24 cellular contexts compared by ENCODE assay signal in the genomic region with DNA sequence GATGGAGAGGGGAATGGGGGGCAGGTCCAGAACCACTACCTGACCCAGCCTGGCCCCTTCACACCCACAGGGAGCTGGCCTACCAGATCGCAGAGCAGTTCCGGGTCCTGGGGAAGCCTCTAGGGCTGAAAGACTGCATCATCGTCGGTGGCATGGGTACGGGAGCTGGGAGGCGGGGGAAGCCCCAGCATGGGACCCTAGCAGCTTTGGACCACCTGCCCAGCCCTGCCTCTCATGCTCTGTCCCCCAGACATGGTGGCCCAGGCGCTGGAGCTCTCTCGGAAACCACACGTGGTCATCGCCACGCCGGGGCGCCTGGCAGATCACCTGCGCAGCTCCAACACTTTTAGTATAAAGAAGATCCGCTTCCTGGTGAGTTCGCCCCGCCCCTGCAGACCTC. TPM values are rescaled to one million over a fixed set of nuclear protein-coding genes. Genes with fewer than 3 reads are reported as not detected.
A peak's percentile ranks its signal among the peaks of the same experiment; 100 is the strongest.
DNase-seq lines count a peak whose midpoint lies in the region; ATAC-seq, FAIRE-seq and TF ChIP-seq lines count a peak whose summit lies in the region.
"Had no signal": no experiment of that assay in that cellular context is flagged by ENCODE, and none has a peak within 500 bp of the region (broad histone marks: within the 10 kb centered on the region; RNA-seq: fewer than 3 reads in every experiment).

No MANE protein-coding gene starts in this region.

- intact Hi-C loops in Caco-2 (cut with micrococcal nuclease; ENCODE audit: unreplicated experiment) (no loop called here), K562 (cut with micrococcal nuclease) (no loop called here), ovary (cut with DNase I) (no loop called here)

- no peaks in the 10 kb centered on the region for H3K27me3 Mint-ChIP-seq in T-helper 2 cell treated with Interferon-gamma antibody and Interleukin-4, amounts not matched to agents 5 μg/mL and 100 μg/mL, for 36 hours (ENCODE audit: low read depth)
- no peaks in the 10 kb centered on the region for H3K27me3 Mint-ChIP-seq in Caco-2 (ENCODE audit: insufficient read depth, unreplicated experiment)
- H3K27me3 Mint-ChIP-seq in nephron progenitor cell (ENCODE audit: low read depth, poor library complexity), result peaks cover 6% of the 10 kb centered on the region
- H3K27me3 Mint-ChIP-seq: IgD-negative memory B cell had no signal

- TF ChIP-seq CTCF in Caco-2 (IDR thresholded peaks at IDR 0.05; ENCODE audit: insufficient read depth in 1 of 2, low read depth in 1 of 2, low read length in 1 of 2, severe bottlenecking in 1 of 2, unreplicated experiment in 1 of 2) (no peak), K562 (IDR thresholded peaks at IDR 0.05 in 2 of 3, conservative IDR thresholded peaks at IDR 0.05 in 1 of 3; ENCODE audit: insufficient read depth in 2 of 3, low read depth in 1 of 3, low read length in 3 of 3) (no peak), nephron progenitor cell (IDR thresholded peaks at IDR 0.05) (no peak), ovary (IDR thresholded peaks at IDR 0.05) (no peak)

- no peak for TF ChIP-seq POLR2A in K562 (conservative IDR thresholded peaks at IDR 0.05)
- TF ChIP-seq POLR2A in ovary (IDR thresholded peaks at IDR 0.05), result no peak

- no peak overlapping the region for H3K4me3 ChIP-seq in Caco-2 (ENCODE audit: low read depth, low read length)
- no peak overlapping the region for H3K4me3 ChIP-seq in K562
- H3K4me3 ChIP-seq in ovary, result no peak overlapping the region
- H3K4me3 ChIP-seq: adrenal gland, HAP-1, lung, psoas muscle, testis had no signal

- no peaks in the 10 kb centered on the region for H3K9me1 ChIP-seq in K562 (ENCODE audit: control insufficient read depth, insufficient read depth, low read length)

- H3K4me3 Mint-ChIP-seq in T-helper 2 cell treated with Interferon-gamma antibody and Interleukin-4, amounts not matched to agents 5 μg/mL and 100 μg/mL, for 36 hours, result peak overlapping the region; percentile 60
- H3K4me3 Mint-ChIP-seq in Caco-2 (ENCODE audit: unreplicated experiment), result peak overlapping the region; percentile 73
- peak overlapping the region; percentile 96 for H3K4me3 Mint-ChIP-seq in nephron progenitor cell

- H3K36me3 ChIP-seq in Caco-2 (ENCODE audit: control insufficient read depth, insufficient read depth, low read length), result peaks cover 3% of the 10 kb centered on the region
- H3K36me3 ChIP-seq in K562 (ENCODE audit: control insufficient read depth, insufficient read depth, low read length), result peaks cover 58% of the 10 kb centered on the region; the same call in 2 of the 3 replicates
- no peaks in the 10 kb centered on the region for H3K36me3 ChIP-seq in ovary

- CTCF ChIA-PET in Caco-2 (lab: Charles Lee) (no interaction called here), K562 (lab: Yijun Ruan, JAX; ENCODE audit: low intra/inter-chr PET ratio) (no interaction called here)

- in situ Hi-C loops in K562 (cut with MboI), result no loop called here

- no peak for DNase-seq in T-helper 2 cell treated with Interferon-gamma antibody and Interleukin-4, amounts not matched to agents 5 μg/mL and 100 μg/mL, for 36 hours (ENCODE audit: low spot score)
- DNase-seq in T-helper 2 cell, result no peak
- DNase-seq in Caco-2, result no peak
- no peak for DNase-seq in K562 (ENCODE audit: extremely low read depth in 1 of 4, low spot score in 3 of 4)
- DNase-seq in nephron progenitor cell, result no peak
- DNase-seq in ovary, result no peak
- DNase-seq in Ammon's horn (ENCODE audit: low spot score), result no peak
- DNase-seq: DMS153; MV-4-11; NCI-H2029 treated with DMSO at 0.1 percent for 48 hours; psoas muscle; small intestine; stimulated activated CD4-positive, alpha-beta T cell treated with anti-CD3 and anti-CD28 coated beads, Interleukin-4, amount 100 ng/mL, for 4 hours; SW 1271; testis had no signal

- H3K9ac ChIP-seq in K562 (ENCODE audit: insufficient read depth in 1 of 2, low read depth in 2 of 2, low read length in 2 of 2), result peak overlapping the region in 1 of 2 experiments; percentile 73; a peak in 1 of 4 replicates

- H3K79me2 ChIP-seq in K562 (ENCODE audit: control insufficient read depth, insufficient read depth, low read length), result peaks cover 46% of the 10 kb centered on the region

- 97% methylated on average over 12 of the region's 17 CpGs for WGBS in K562 (ENCODE audit: insufficient coverage, low coverage, missing lambda C conversion rate)
- WGBS in ovary, 3 donors, result 90 to 96% (median 91%) methylated on average over 15 to 17 of the region's 17 CpGs

- POLR2A ChIA-PET in Caco-2 (lab: Charles Lee) (no interaction called here), K562 (lab: Yijun Ruan, JAX) (interaction anchor here (0.6 to 0.7 kb wide), 2 partner anchors 48 to 181 kb away, joined by 3 read pairs; no protein-coding TSS in a partner anchor)

- H3K9me3 ChIP-seq in Caco-2, result no peaks in the 10 kb centered on the region
- no peaks in the 10 kb centered on the region for H3K9me3 ChIP-seq in K562 (replicated peaks; ENCODE audit: control insufficient read depth, insufficient read depth, low read depth, low read length)
- no peaks in the 10 kb centered on the region for H3K9me3 ChIP-seq in ovary
- H3K9me3 ChIP-seq: adrenal gland, HAP-1, psoas muscle, testis had no signal

- H3K36me3 Mint-ChIP-seq in T-helper 2 cell treated with Interferon-gamma antibody and Interleukin-4, amounts not matched to agents 5 μg/mL and 100 μg/mL, for 36 hours (ENCODE audit: low read depth), result peaks cover 39% of the 10 kb centered on the region
- H3K36me3 Mint-ChIP-seq in Caco-2 (ENCODE audit: insufficient read depth, unreplicated experiment) (peaks cover 88% of the 10 kb centered on the region), nephron progenitor cell (ENCODE audit: low read depth) (peaks cover 28% of the 10 kb centered on the region)

- FAIRE-seq in K562 (lab: Jason Lieb, UNC), result no peak
- FAIRE-seq: GM12891, small intestine had no signal

- H3K27ac Mint-ChIP-seq in T-helper 2 cell treated with Interferon-gamma antibody and Interleukin-4, amounts not matched to agents 5 μg/mL and 100 μg/mL, for 36 hours, result no peak overlapping the region
- H3K27ac Mint-ChIP-seq in Caco-2 (ENCODE audit: unreplicated experiment) (no peak overlapping the region), nephron progenitor cell (no peak overlapping the region)

- no peak overlapping the region for H3K27ac ChIP-seq in K562 (ENCODE audit: extremely low read depth, low read depth, low read length)
- no peak overlapping the region for H3K27ac ChIP-seq in ovary
- H3K27ac ChIP-seq: 22Rv1, adrenal gland, HL-60, psoas muscle, testis, VCaP had no signal

- peaks cover 4% of the 10 kb centered on the region; the same call in 1 of the 2 replicates for H4K20me1 ChIP-seq in K562 (replicated peaks; ENCODE audit: control insufficient read depth, insufficient read depth, low read length)

- TF ChIP-seq RAD21 in K562 (CRISPR knock-in tag; conservative IDR thresholded peaks at IDR 0.05 in 1 of 2, IDR thresholded peaks at IDR 0.05 in 1 of 2), result no peak

- no peaks in the 10 kb centered on the region for H3K27me3 ChIP-seq in Caco-2 (replicated peaks; ENCODE audit: control insufficient read depth, insufficient read depth, low read length)
- no peaks in the 10 kb centered on the region for H3K27me3 ChIP-seq in K562 (ENCODE audit: control insufficient read depth in 2 of 2, insufficient read depth in 2 of 2, low read length in 2 of 2)
- no peaks in the 10 kb centered on the region for H3K27me3 ChIP-seq in ovary
- H3K27me3 ChIP-seq: adrenal gland, testis had no signal

- ATAC-seq in K562 (no peak), GM21390 (IDR thresholded peaks at IDR 0.05; ENCODE audit: unreplicated experiment) (no peak)
- ATAC-seq: psoas muscle had no signal

- no peak overlapping the region for H3K4me2 ChIP-seq in K562 (ENCODE audit: insufficient read depth, low read length)

- no peak overlapping the region for H2AFZ ChIP-seq in K562 (ENCODE audit: low read depth, low read length)

- peaks cover 16% of the 10 kb centered on the region for H3K4me1 Mint-ChIP-seq in T-helper 2 cell treated with Interferon-gamma antibody and Interleukin-4, amounts not matched to agents 5 μg/mL and 100 μg/mL, for 36 hours (ENCODE audit: low read depth)
- H3K4me1 Mint-ChIP-seq in Caco-2 (ENCODE audit: low read depth, unreplicated experiment), result no peaks in the 10 kb centered on the region
- peaks cover 34% of the 10 kb centered on the region for H3K4me1 Mint-ChIP-seq in nephron progenitor cell

- no TSS peak for BruUV-seq in Caco-2 (replicated peaks; lab: Mats Ljungman, UMichigan)
- BruUV-seq in K562 (replicated peaks; lab: Mats Ljungman, UMichigan), result no TSS peak

- no peak for TF ChIP-seq EP300 in K562 (IDR thresholded peaks at IDR 0.05; ENCODE audit: low read length)
- TF ChIP-seq EP300 in ovary (IDR thresholded peaks at IDR 0.05), result no peak

- no peaks in the 10 kb centered on the region for H3K9me3 Mint-ChIP-seq in T-helper 2 cell treated with Interferon-gamma antibody and Interleukin-4, amounts not matched to agents 5 μg/mL and 100 μg/mL, for 36 hours
- H3K9me3 Mint-ChIP-seq in Caco-2 (ENCODE audit: unreplicated experiment) (no peaks in the 10 kb centered on the region), nephron progenitor cell (no peaks in the 10 kb centered on the region)
- H3K9me3 Mint-ChIP-seq: IgD-negative memory B cell had no signal

- H3K4me1 ChIP-seq in Caco-2 (peaks cover 5% of the 10 kb centered on the region), K562 (replicated peaks in 1 of 2; ENCODE audit: control insufficient read depth in 2 of 2, insufficient read depth in 2 of 2, low read length in 2 of 2) (peaks cover 8 to 23% of the 10 kb centered on the region in 2 experiments; a peak in 4 of 5 replicates), ovary (ENCODE audit: insufficient read depth) (peaks cover 6% of the 10 kb centered on the region)

RNA-seq across cellular contexts. Expression of a gene that starts 2.1 kb away (rescaled TPM):
- total RNA-seq in Caco-2 (2022) (46.8 and 48.7 TPM in 2 replicates), K562 (2014; rRNA removed) (113 and 149 TPM in 2 replicates), K562 (2014; rRNA removed; fragmentation: Illumina TruSeq; extraction: Trizol) (26.2 and 45.7 TPM in 2 replicates), K562 (2015; rRNA removed; fragmentation: Illumina TruSeq; extraction: Trizol) (51.1 and 57.8 TPM in 2 replicates), K562 (2021) (78.9 and 88.6 TPM in 2 replicates), ovary (10 to 100 TPM; 25.2 to 37.9 (median 32.8) TPM)
- total RNA-seq in K562 (2011; cell fraction: chromatin; rRNA removed; ENCODE audit: low replicate concordance), result 17.3 and 60.1 TPM in 2 replicates
- 53.9 and 64.9 TPM in 2 replicates for total RNA-seq in K562 (2011; cell fraction: nucleolus; rRNA removed)
- 23.2 and 29.4 TPM in 2 replicates for total RNA-seq in K562 (2011; cell fraction: nucleoplasm; rRNA removed)
- polyA plus RNA-seq in K562 (2011; rRNA removed) (35.6 and 43.2 TPM in 2 replicates), K562 (2014; fragmentation: Illumina TruSeq; extraction: Trizol) (33.3 and 53.3 TPM in 2 replicates), K562 (2014; fragmentation: Nextera tagmentation; extraction: Ambion mirVana) (1 to 10 TPM; 1.1 to 6.3 TPM), K562 (2014; rRNA removed) (61.3 and 65.9 TPM in 2 replicates), ovary (10 to 100 TPM; 19.4 to 37.8 TPM)
- 53.9 and 97.8 TPM in 2 replicates for polyA plus RNA-seq in K562 (2011; cell fraction: cytosol; rRNA removed)
- polyA plus RNA-seq in K562 (2011; cell fraction: nucleus; rRNA removed), result 37.4 and 64.0 TPM in 2 replicates
- 53.0 and 58.9 TPM in 2 replicates for polyA plus RNA-seq in K562 (2012)
- polyA minus RNA-seq in K562 (2011; rRNA and poly(A)+ RNA removed), result 27.6 and 57.1 TPM in 2 replicates
- 34.9 and 39.1 TPM in 2 replicates for polyA minus RNA-seq in K562 (2011; cell fraction: cytosol; rRNA and poly(A)+ RNA removed)
- polyA minus RNA-seq in K562 (2011; cell fraction: nucleus; rRNA and poly(A)+ RNA removed), result 23.5 and 26.5 TPM in 2 replicates

RNA-seq across cellular contexts. Expression of a gene that starts 2.4 kb away (rescaled TPM):
- total RNA-seq in Caco-2 (2022) (207 and 213 TPM in 2 replicates), K562 (2014; rRNA removed) (239 and 305 TPM in 2 replicates), K562 (2014; rRNA removed; fragmentation: Illumina TruSeq; extraction: Trizol) (19.2 and 33.2 TPM in 2 replicates), K562 (2015; rRNA removed; fragmentation: Illumina TruSeq; extraction: Trizol) (130 and 147 TPM in 2 replicates), K562 (2021) (273 and 289 TPM in 2 replicates), ovary (100 to 1,000 TPM; 101 to 140 (median 115) TPM)
- total RNA-seq in K562 (2011; cell fraction: chromatin; rRNA removed; ENCODE audit: low replicate concordance), result 63.5 and 278 TPM in 2 replicates
- 249 and 252 TPM in 2 replicates for total RNA-seq in K562 (2011; cell fraction: nucleolus; rRNA removed)
- 127 and 141 TPM in 2 replicates for total RNA-seq in K562 (2011; cell fraction: nucleoplasm; rRNA removed)
- polyA plus RNA-seq in K562 (2011; rRNA removed) (159 and 263 TPM in 2 replicates), K562 (2014; fragmentation: Illumina TruSeq; extraction: Trizol) (50.1 and 152 TPM in 2 replicates), K562 (2014; fragmentation: Nextera tagmentation; extraction: Ambion mirVana) (10 to 100 TPM in 1 of 2 experiments, 1 to 10 TPM in 1; 5.8 to 18.3 TPM), K562 (2014; rRNA removed) (230 and 233 TPM in 2 replicates), ovary (100 to 1,000 TPM in 1 of 2 donors, 10 to 100 TPM in 1; 11.3 to 126 TPM)
- polyA plus RNA-seq in K562 (2011; cell fraction: cytosol; rRNA removed), result 307 and 533 TPM in 2 replicates
- polyA plus RNA-seq in K562 (2011; cell fraction: nucleus; rRNA removed), result 164 and 210 TPM in 2 replicates
- polyA plus RNA-seq in K562 (2012), result 176 and 372 TPM in 2 replicates
- polyA minus RNA-seq in K562 (2011; rRNA and poly(A)+ RNA removed), result 43.6 and 67.0 TPM in 2 replicates
- polyA minus RNA-seq in K562 (2011; cell fraction: cytosol; rRNA and poly(A)+ RNA removed), result 103 and 143 TPM in 2 replicates
- 49.1 and 66.3 TPM in 2 replicates for polyA minus RNA-seq in K562 (2011; cell fraction: nucleus; rRNA and poly(A)+ RNA removed)

RNA-seq across cellular contexts. Expression of a gene that starts 19.4 kb away (rescaled TPM):
- total RNA-seq in Caco-2 (2022) (18.0 and 19.0 TPM in 2 replicates), K562 (2014; rRNA removed) (4.2 and 6.8 TPM in 2 replicates), K562 (2014; rRNA removed; fragmentation: Illumina TruSeq; extraction: Trizol) (1.2 and 1.3 TPM in 2 replicates), K562 (2015; rRNA removed; fragmentation: Illumina TruSeq; extraction: Trizol) (1.5 and 2.7 TPM in 2 replicates), K562 (2021) (3.4 and 4.1 TPM in 2 replicates), ovary (10 to 100 TPM; 15.1 to 29.2 (median 18.6) TPM)
- 9.9 and 22.2 TPM in 2 replicates for total RNA-seq in K562 (2011; cell fraction: chromatin; rRNA removed; ENCODE audit: low replicate concordance)
- 12.0 and 12.4 TPM in 2 replicates for total RNA-seq in K562 (2011; cell fraction: nucleolus; rRNA removed)
- total RNA-seq in K562 (2011; cell fraction: nucleoplasm; rRNA removed), result 9.1 and 12.6 TPM in 2 replicates
- polyA plus RNA-seq in K562 (2011; rRNA removed) (5.1 and 10.3 TPM in 2 replicates), K562 (2014; fragmentation: Illumina TruSeq; extraction: Trizol) (2.9 and 4.7 TPM in 2 replicates), K562 (2014; fragmentation: Nextera tagmentation; extraction: Ambion mirVana) (not detected), K562 (2014; rRNA removed) (3.7 and 6.4 TPM in 2 replicates), ovary (10 to 100 TPM in 1 of 2 donors, 1 to 10 TPM in 1; 7.8 to 28.4 TPM)
- 9.6 and 10.5 TPM in 2 replicates for polyA plus RNA-seq in K562 (2011; cell fraction: cytosol; rRNA removed)
- polyA plus RNA-seq in K562 (2011; cell fraction: nucleus; rRNA removed), result 9.2 and 20.4 TPM in 2 replicates
- polyA plus RNA-seq in K562 (2012), result 2.4 and 5.5 TPM in 2 replicates
- polyA minus RNA-seq in K562 (2011; rRNA and poly(A)+ RNA removed), result 2.5 and 2.9 TPM in 2 replicates
- polyA minus RNA-seq in K562 (2011; cell fraction: cytosol; rRNA and poly(A)+ RNA removed), result 3.3 and 6.9 TPM in 2 replicates
- polyA minus RNA-seq in K562 (2011; cell fraction: nucleus; rRNA and poly(A)+ RNA removed), result 3.4 and 8.3 TPM in 2 replicates

RNA-seq across cellular contexts. Expression of a gene that starts 25.6 kb away (rescaled TPM):
- total RNA-seq in Caco-2 (2022), result 19.0 and 20.3 TPM in 2 replicates
- 1.3 and 6.2 TPM in 2 replicates for total RNA-seq in K562 (2011; cell fraction: chromatin; rRNA removed; ENCODE audit: low replicate concordance)
- 4.2 and 5.0 TPM in 2 replicates for total RNA-seq in K562 (2011; cell fraction: nucleolus; rRNA removed)
- total RNA-seq in K562 (2011; cell fraction: nucleoplasm; rRNA removed), result 1.5 and 3.7 TPM in 2 replicates
- 0.86 TPM in 2 replicates for total RNA-seq in K562 (2014; rRNA removed)
- total RNA-seq in K562 (2014; rRNA removed; fragmentation: Illumina TruSeq; extraction: Trizol), result 0.13 and 0.33 TPM in 2 replicates
- total RNA-seq in K562 (2015; rRNA removed; fragmentation: Illumina TruSeq; extraction: Trizol), result 0.43 and 1.4 TPM in 2 replicates
- total RNA-seq in K562 (2021), result 1.5 and 1.7 TPM in 2 replicates
- 1.5 and 3.8 TPM in 2 replicates for polyA plus RNA-seq in K562 (2011; rRNA removed)
- polyA plus RNA-seq in K562 (2011; cell fraction: cytosol; rRNA removed), result 5.5 and 5.7 TPM in 2 replicates
- polyA plus RNA-seq in K562 (2011; cell fraction: nucleus; rRNA removed), result 3.7 and 4.0 TPM in 2 replicates
- 0.71 and 0.87 TPM in 2 replicates for polyA plus RNA-seq in K562 (2012)
- polyA plus RNA-seq in K562 (2014; fragmentation: Illumina TruSeq; extraction: Trizol), result 0.80 and 1.7 TPM in 2 replicates
- polyA plus RNA-seq in K562 (2014; fragmentation: Nextera tagmentation; extraction: Ambion mirVana), result not detected
- 1.1 TPM in 2 replicates for polyA plus RNA-seq in K562 (2014; rRNA removed)
- polyA minus RNA-seq in K562 (2011; rRNA and poly(A)+ RNA removed), result 1.1 and 2.3 TPM in 2 replicates
- 1.2 and 3.5 TPM in 2 replicates for polyA minus RNA-seq in K562 (2011; cell fraction: cytosol; rRNA and poly(A)+ RNA removed)
- polyA minus RNA-seq in K562 (2011; cell fraction: nucleus; rRNA and poly(A)+ RNA removed), result 0.40 and 0.78 TPM in 2 replicates
- total RNA-seq in ovary, result 1 to 10 TPM in 3 of 7 donors, under 1 TPM in 4; 0.36 to 2.6 (median 0.99) TPM
- 1 to 10 TPM; 1.2 to 1.7 TPM for polyA plus RNA-seq in ovary
- polyA plus RNA-seq: IgD-negative memory B cell had no signal
